Comparison of ENCODE assay signal across 8 cellular contexts in genomic region chr7:133230591-133231194, GRCh38. TPM values are rescaled to one million over a fixed set of nuclear protein-coding genes. Genes with fewer than 3 reads are reported as not detected.
DNase-seq lines count a peak whose midpoint lies in the region; ATAC-seq and TF ChIP-seq lines count a peak whose summit lies in the region.

No MANE protein-coding gene starts in this region.

- H3K9me3 Mint-ChIP-seq in MCF 10A (ENCODE audit: unreplicated experiment) = no peaks in the 10 kb centered on the region

- peak; percentile 22 for DNase-seq in NCI-H1436 (lab: John Stamatoyannopoulos, UW)
- DNase-seq in NCI-H1436 treated with DMSO at 0.1 percent for 48 hours (lab: John Stamatoyannopoulos, UW) = no peak
- peak; percentile 22 to 81 for DNase-seq in SJCRH30
- peak; percentile 69 for DNase-seq in MCF 10A (ENCODE audit: unreplicated experiment)
- DNase-seq in left kidney (ENCODE audit: low read depth, low spot score) = peak; percentile 63
- peak; percentile 73 for DNase-seq in stimulated activated CD8-positive, alpha-beta memory T cell treated with anti-CD3 and anti-CD28 coated beads, Interleukin-4, amount 100 ng/mL, for 48 hours

- H3K4me1 ChIP-seq in SJCRH30 = no peaks in the 10 kb centered on the region

- no peaks in the 10 kb centered on the region for H3K9me3 ChIP-seq in SJCRH30 (replicated peaks)

- intact Hi-C loops in MCF 10A (cut with micrococcal nuclease) = loop anchor here (5.0 kb wide), 3 partner anchors 202 to 787 kb away; no protein-coding TSS in a partner anchor

- no peaks in the 10 kb centered on the region for H3K4me1 Mint-ChIP-seq in MCF 10A (ENCODE audit: insufficient read depth, unreplicated experiment)

- BruUV-seq in MCF 10A (replicated peaks; lab: Mats Ljungman, UMichigan) = no TSS peak

- no peak overlapping the region for H3K4me3 ChIP-seq in SJCRH30

- H3K36me3 Mint-ChIP-seq in MCF 10A (ENCODE audit: insufficient read depth, unreplicated experiment) = no peaks in the 10 kb centered on the region

- no peaks in the 10 kb centered on the region for H3K27me3 ChIP-seq in SJCRH30

- CTCF ChIA-PET in MCF 10A (lab: Yijun Ruan, JAX) = interaction anchor here (0.7 kb wide), 1 partner anchor 186 kb away, joined by 3 read pairs; no protein-coding TSS in a partner anchor

- no peak overlapping the region for H3K27ac Mint-ChIP-seq in MCF 10A (ENCODE audit: low read depth, unreplicated experiment)

- TF ChIP-seq CTCF in LNCAP (IDR thresholded peaks at IDR 0.05) = peak; percentile 86
- peak; percentile 63 for TF ChIP-seq CTCF in MCF 10A (IDR thresholded peaks at IDR 0.05; ENCODE audit: unreplicated experiment)

- H3K36me3 ChIP-seq in SJCRH30 = no peaks in the 10 kb centered on the region

- POLR2A ChIA-PET in MCF 10A (lab: Yijun Ruan, JAX) = no interaction called here

- ATAC-seq in HG03521 (IDR thresholded peaks at IDR 0.05; ENCODE audit: unreplicated experiment) = no peak

- no peak overlapping the region for H3K4me3 Mint-ChIP-seq in MCF 10A (ENCODE audit: unreplicated experiment)

- H3K27ac ChIP-seq in SJCRH30 = no peak overlapping the region

- H3K27me3 Mint-ChIP-seq in MCF 10A (ENCODE audit: insufficient read depth, unreplicated experiment) = peaks cover 34% of the 10 kb centered on the region

RNA-seq across cellular contexts. Expression of gene EXOC4, which starts 22.2 kb away (rescaled TPM):
- 51.2 and 62.4 TPM in 2 replicates for total RNA-seq in SJCRH30 (2014; rRNA removed; shearing (Covaris generic))
- 105 and 127 TPM in 2 replicates for total RNA-seq in MCF 10A (2022)
